In genomic region chr6:138663892-138664291, GRCh38 we compare ENCODE assay signal across 2 cellular contexts.
A peak's percentile ranks its signal among the peaks of the same experiment; 100 is the strongest.
TF ChIP-seq lines count a peak whose summit lies in the region.

No MANE protein-coding gene starts in this region.

TF ChIP-seq in WTC11, 78 proteins besides CTCF, POLR2A, EP300 and RAD21 (continued from another document):
- no peak for TF ChIP-seq ZSCAN18 (CRISPR knock-in tag; IDR thresholded peaks at IDR 0.05)
- TF ChIP-seq E2F4 (CRISPR knock-in tag; IDR thresholded peaks at IDR 0.05; ENCODE audit: borderline replicate concordance, low read depth), result no peak
- no peak for TF ChIP-seq PRRX2 (CRISPR knock-in tag; IDR thresholded peaks at IDR 0.05)
- TF ChIP-seq TP53 (CRISPR knock-in tag; IDR thresholded peaks at IDR 0.05), result no peak
- no peak for TF ChIP-seq FOXP1 (CRISPR knock-in tag; IDR thresholded peaks at IDR 0.05; ENCODE audit: borderline replicate concordance)
- TF ChIP-seq ERG (CRISPR knock-in tag; IDR thresholded peaks at IDR 0.05), result no peak
- TF ChIP-seq ZBTB21 (CRISPR knock-in tag; IDR thresholded peaks at IDR 0.05; ENCODE audit: borderline replicate concordance), result no peak
- TF ChIP-seq NFATC4 (CRISPR knock-in tag; IDR thresholded peaks at IDR 0.05), result no peak
- no peak for TF ChIP-seq FOXK1 (CRISPR knock-in tag; IDR thresholded peaks at IDR 0.05)
- TF ChIP-seq ETV6 (CRISPR knock-in tag; IDR thresholded peaks at IDR 0.05), result no peak
- no peak for TF ChIP-seq ZNF396 (CRISPR knock-in tag; IDR thresholded peaks at IDR 0.05; ENCODE audit: borderline replicate concordance)
- TF ChIP-seq FOXJ3 (CRISPR knock-in tag; IDR thresholded peaks at IDR 0.05; ENCODE audit: borderline replicate concordance), result no peak
- no peak for TF ChIP-seq NR2C2 (CRISPR knock-in tag; IDR thresholded peaks at IDR 0.05)
- TF ChIP-seq MLX (CRISPR knock-in tag; IDR thresholded peaks at IDR 0.05), result no peak
- no peak for TF ChIP-seq USF2 (CRISPR knock-in tag; IDR thresholded peaks at IDR 0.05)
- TF ChIP-seq ZNF512 (CRISPR knock-in tag; IDR thresholded peaks at IDR 0.05; ENCODE audit: borderline replicate concordance), result no peak
- no peak for TF ChIP-seq ZNF317 (CRISPR knock-in tag; IDR thresholded peaks at IDR 0.05; ENCODE audit: borderline replicate concordance, low read depth)

TF ChIP-seq in HepG2, 621 proteins besides CTCF, POLR2A, EP300 and RAD21 (continued from another document):
- TF ChIP-seq SOX13 (IDR thresholded peaks at IDR 0.05) (no peak), SOX13 (CRISPR knock-in tag; conservative IDR thresholded peaks at IDR 0.05 in 1 of 2, IDR thresholded peaks at IDR 0.05 in 1 of 2) (peak in 1 of 2 experiments; percentile 48; a peak in 1 of 4 replicates), ZNF891 (CRISPR knock-in tag; IDR thresholded peaks at IDR 0.05) (no peak), TBX2 (CRISPR knock-in tag; IDR thresholded peaks at IDR 0.05; ENCODE audit: borderline replicate concordance) (0 out of 2 replicates have a peak, but pooled peaks have one; percentile 29), IRF2 (CRISPR knock-in tag; IDR thresholded peaks at IDR 0.05) (0 out of 2 replicates have a peak, but pooled peaks have one; percentile 45), NFYC (CRISPR knock-in tag; IDR thresholded peaks at IDR 0.05) (no peak), BCL6 (CRISPR knock-in tag; IDR thresholded peaks at IDR 0.05) (peak; percentile 49), ZBTB26 (CRISPR knock-in tag; IDR thresholded peaks at IDR 0.05; ENCODE audit: borderline replicate concordance) (0 out of 2 replicates have a peak, but pooled peaks have one; percentile 49), KAT7 (CRISPR knock-in tag; IDR thresholded peaks at IDR 0.05; ENCODE audit: borderline replicate concordance) (0 out of 2 replicates have a peak, but pooled peaks have one; percentile 13), CREB1 (IDR thresholded peaks at IDR 0.05) (no peak), CREB1 (CRISPR knock-in tag; IDR thresholded peaks at IDR 0.05) (0 out of 2 replicates have a peak, but pooled peaks have one; percentile 29), MED1 (CRISPR knock-in tag; IDR thresholded peaks at IDR 0.05) (0 out of 2 replicates have a peak, but pooled peaks have one; percentile 23), MIXL1 (CRISPR knock-in tag; IDR thresholded peaks at IDR 0.05) (peak; percentile 48; the same call in 1 of the 2 replicates), ZBTB40 (IDR thresholded peaks at IDR 0.05) (no peak), ZBTB40 (CRISPR knock-in tag; IDR thresholded peaks at IDR 0.05) (peak; percentile 46; the same call in 1 of the 2 replicates), ARID5B (CRISPR knock-in tag; IDR thresholded peaks at IDR 0.05) (peak; percentile 35; the same call in 1 of the 2 replicates), CEBPG (CRISPR knock-in tag; IDR thresholded peaks at IDR 0.05) (0 out of 2 replicates have a peak, but pooled peaks have one; percentile 4), HNF4A (CRISPR knock-in tag; IDR thresholded peaks at IDR 0.05) (peak; percentile 41; the same call in 1 of the 2 replicates), ZNF589 (CRISPR knock-in tag; conservative IDR thresholded peaks at IDR 0.05) (no peak), PAXIP1 (CRISPR knock-in tag; conservative IDR thresholded peaks at IDR 0.05) (peak; percentile 27; the same call in 1 of the 2 replicates)
